Comparison of ENCODE assay signal across 12 cellular contexts in genomic region chr12:124613151-124613585, GRCh38.
A peak's percentile ranks its signal among the peaks of the same experiment; 100 is the strongest.
DNase-seq lines count a peak whose midpoint lies in the region.
"Had no signal": no experiment of that assay in that cellular context is flagged by ENCODE, and none has a peak within 500 bp of the region (broad histone marks: within the 10 kb centered on the region; RNA-seq: fewer than 3 reads in every experiment).

No MANE protein-coding gene starts in this region.

- no peaks in the 10 kb centered on the region for H3K9me3 ChIP-seq in muscle layer of colon (ENCODE audit: low read length)
- no peaks in the 10 kb centered on the region for H3K9me3 ChIP-seq in effector memory CD4-positive, alpha-beta T cell (ENCODE audit: control insufficient read depth, low read length)
- H3K9me3 ChIP-seq: Peyer's patch had no signal

- no peaks in the 10 kb centered on the region for H3K27me3 ChIP-seq in muscle layer of colon (ENCODE audit: control insufficient read depth in 1 of 2, insufficient read depth in 2 of 2, low read length in 2 of 2)
- H3K27me3 ChIP-seq in effector memory CD4-positive, alpha-beta T cell (replicated peaks; ENCODE audit: control insufficient read depth, insufficient read depth, low read length, poor library complexity, severe bottlenecking), result no peaks in the 10 kb centered on the region
- H3K27me3 ChIP-seq: Peyer's patch had no signal

- in situ Hi-C loops in KBM-7 (cut with MboI; ENCODE audit: low pct_unique_long_range_greater_than_20kb, low sequenced_read_pairs), result no loop called here

- peaks cover 14% of the 10 kb centered on the region for H3K4me1 ChIP-seq in muscle layer of colon (ENCODE audit: insufficient read depth, low read length)
- H3K4me1 ChIP-seq in effector memory CD4-positive, alpha-beta T cell (ENCODE audit: control insufficient read depth, insufficient read depth, low read length, poor library complexity, severe bottlenecking), result peaks cover 20% of the 10 kb centered on the region

- no peak overlapping the region for H3K9ac ChIP-seq in muscle layer of colon (ENCODE audit: low read length)

- peak overlapping the region; percentile 17 for H3K27ac ChIP-seq in muscle layer of colon (ENCODE audit: low read depth, low read length)
- H3K27ac ChIP-seq in effector memory CD4-positive, alpha-beta T cell (ENCODE audit: insufficient read depth, low read length, poor library complexity, severe bottlenecking), result no peak overlapping the region
- H3K27ac ChIP-seq: Peyer's patch had no signal

- no peaks in the 10 kb centered on the region for H3K36me3 ChIP-seq in muscle layer of colon (ENCODE audit: insufficient read depth, low read length)
- no peaks in the 10 kb centered on the region for H3K36me3 ChIP-seq in effector memory CD4-positive, alpha-beta T cell (ENCODE audit: control insufficient read depth, insufficient read depth, low read length)
- H3K36me3 ChIP-seq: Peyer's patch had no signal

- no peak overlapping the region for H3K4me3 ChIP-seq in muscle layer of colon (ENCODE audit: low read depth in 1 of 2, low read length in 2 of 2)
- no peak overlapping the region for H3K4me3 ChIP-seq in effector memory CD4-positive, alpha-beta T cell (ENCODE audit: insufficient read depth, low read depth, low read length, poor library complexity, severe bottlenecking)
- H3K4me3 ChIP-seq: Peyer's patch had no signal

- DNase-seq in DMS79 (lab: John Stamatoyannopoulos, UW) (peak; percentile 70), NCI-H345 (lab: John Stamatoyannopoulos, UW) (peak; percentile 87), dedifferentiated amniotic fluid mesenchymal stem cell (ENCODE audit: extremely low spot score) (peak; percentile 41), KBM-7 (no peak), COR-L47 (lab: John Stamatoyannopoulos, UW) (no peak), medulla oblongata (ENCODE audit: extremely low spot score) (no peak)
- no peak for DNase-seq in effector memory CD4-positive, alpha-beta T cell
- DNase-seq: NCI-H1417; nephron progenitor cell; Peyer's patch; stimulated activated CD8-positive, alpha-beta memory T cell treated with anti-CD3 and anti-CD28 coated beads, Interleukin-4, amount 100 ng/mL, for 48 hours had no signal

Comparison
In these comparisons a context has a peak if more than half of its experiments do, and no peak if none do; other contexts are left out.
1. DNase-seq: peak in DMS79 (single experiment), NCI-H345 (single experiment) and dedifferentiated amniotic fluid mesenchymal stem cell (single experiment); none in KBM-7 (single experiment), effector memory CD4-positive, alpha-beta T cell (0 of 3), COR-L47 (single experiment) and medulla oblongata (single experiment).